ENCODE assay signal across 12 cellular contexts in genomic region chr18:74540689-74541421, GRCh38. TPM values are rescaled to one million over a fixed set of nuclear protein-coding genes. Genes with fewer than 3 reads are reported as not detected.
DNase-seq lines count a peak whose midpoint lies in the region; ATAC-seq lines count a peak whose summit lies in the region.
"Had no signal": no experiment of that assay in that cellular context is flagged by ENCODE, and none has a peak within 500 bp of the region (broad histone marks: within the 10 kb centered on the region; RNA-seq: fewer than 3 reads in every experiment).

No MANE protein-coding gene starts in this region.

- H3K79me1 ChIP-seq in mesenchymal stem cell (replicated peaks; ENCODE audit: low read length, poor library complexity, severe bottlenecking), result no peaks in the 10 kb centered on the region

- H3K14ac ChIP-seq in mesenchymal stem cell (ENCODE audit: low read length in 2 of 2), result peak overlapping the region in 1 of 2 experiments; percentile 63

- no peak for ATAC-seq in HG03159 (IDR thresholded peaks at IDR 0.05; ENCODE audit: unreplicated experiment)

- H3K18ac ChIP-seq in mesenchymal stem cell (ENCODE audit: low read depth in 1 of 2, low read length in 2 of 2), result no peak overlapping the region

- H3K9me3 ChIP-seq in CD8-positive, alpha-beta memory T cell (ENCODE audit: low read length), result no peaks in the 10 kb centered on the region
- no peaks in the 10 kb centered on the region for H3K9me3 ChIP-seq in mesenchymal stem cell (ENCODE audit: control insufficient read depth, low read length)
- H3K9me3 ChIP-seq: adrenal gland had no signal

- H2BK120ac ChIP-seq in mesenchymal stem cell (ENCODE audit: low read depth, low read length), result no peak overlapping the region

- H3K4ac ChIP-seq in mesenchymal stem cell (ENCODE audit: low read depth in 1 of 2, low read length in 2 of 2), result no peak overlapping the region

- H3K9ac ChIP-seq in mesenchymal stem cell (ENCODE audit: low read length), result no peak overlapping the region

- DNase-seq in CD8-positive, alpha-beta memory T cell, result peak in 1 of 5 donors; percentile 15
- DNase-seq in NCI-H1417 treated with DMSO at 0.1 percent for 48 hours (lab: John Stamatoyannopoulos, UW) (peak; percentile 13), mesenchymal stem cell (peak; percentile 26), NOMO-1 treated with DMSO at 0.1 percent for 48 hours (lab: John Stamatoyannopoulos, UW; ENCODE audit: unreplicated experiment) (no peak), SW 1271 (lab: John Stamatoyannopoulos, UW) (no peak)
- no peak for DNase-seq in activated CD8-positive, alpha-beta memory T cell treated with anti-CD3 and anti-CD28 coated beads, Interleukin-2, amount 50 U/mL, for 4 hours
- DNase-seq: DMS153, MM.1S had no signal

- no peak overlapping the region for H2BK12ac ChIP-seq in mesenchymal stem cell (ENCODE audit: low read length in 2 of 2)

- no peak overlapping the region for H3K4me3 ChIP-seq in CD8-positive, alpha-beta memory T cell (ENCODE audit: low read length)
- H3K4me3 ChIP-seq in mesenchymal stem cell (ENCODE audit: insufficient read depth in 1 of 2, low read depth in 1 of 2, low read length in 2 of 2), result no peak overlapping the region
- H3K4me3 ChIP-seq: adrenal gland had no signal

- peak overlapping the region; percentile 39 for H2AFZ ChIP-seq in mesenchymal stem cell (ENCODE audit: low read depth, low read length)

- peaks cover 3 to 25% of the 10 kb centered on the region in 2 donors for H3K27me3 Mint-ChIP-seq in CD8-positive, alpha-beta memory T cell

- peak overlapping the region; percentile 61 for H4K91ac ChIP-seq in mesenchymal stem cell (ENCODE audit: low read length)

- POLR2A ChIA-PET in CD8-positive, alpha-beta memory T cell (lab: Charles Lee), result no interaction called here

- H3K9me3 Mint-ChIP-seq in CD8-positive, alpha-beta memory T cell, result no peaks in the 10 kb centered on the region

- peaks cover 4 to 15% (median 14%) of the 10 kb centered on the region in 3 donors for H3K4me1 Mint-ChIP-seq in CD8-positive, alpha-beta memory T cell

- no peak overlapping the region for H3K27ac ChIP-seq in CD8-positive, alpha-beta memory T cell (ENCODE audit: low read depth, low read length)
- H3K27ac ChIP-seq in cingulate gyrus (ENCODE audit: low read depth, low read length) (peak overlapping the region; percentile 92), mesenchymal stem cell (ENCODE audit: low read length, poor library complexity, severe bottlenecking) (no peak overlapping the region)
- H3K27ac ChIP-seq: adrenal gland had no signal

- no peaks in the 10 kb centered on the region for H3K36me3 ChIP-seq in CD8-positive, alpha-beta memory T cell (ENCODE audit: insufficient read depth, low read length)
- no peaks in the 10 kb centered on the region for H3K36me3 ChIP-seq in mesenchymal stem cell (ENCODE audit: control insufficient read depth in 1 of 2, insufficient read depth in 2 of 2, low read depth in 1 of 2, low read length in 2 of 2)
- H3K36me3 ChIP-seq: adrenal gland had no signal

- no peaks in the 10 kb centered on the region for H3K36me3 Mint-ChIP-seq in CD8-positive, alpha-beta memory T cell

- CTCF ChIA-PET in CD8-positive, alpha-beta memory T cell (lab: Charles Lee), result interaction anchor here (3.5 kb wide), 1 partner anchor 11 kb away, joined by 14 read pairs; no protein-coding TSS in a partner anchor

- no peaks in the 10 kb centered on the region for H3K27me3 ChIP-seq in CD8-positive, alpha-beta memory T cell (ENCODE audit: insufficient read depth, low read length, poor library complexity, severe bottlenecking)
- H3K27me3 ChIP-seq in mesenchymal stem cell (ENCODE audit: control insufficient read depth in 1 of 2, insufficient read depth in 1 of 2, low read length in 2 of 2), result peaks cover 26 to 28% of the 10 kb centered on the region in 2 experiments

- no peak overlapping the region for H2AK5ac ChIP-seq in mesenchymal stem cell (ENCODE audit: low read length, severe bottlenecking)

- WGBS in mesenchymal stem cell, result 63% methylated on average over 20 of the region's 20 CpGs

- no peaks in the 10 kb centered on the region for H3K4me1 ChIP-seq in CD8-positive, alpha-beta memory T cell (ENCODE audit: insufficient read depth, low read length)
- peaks cover 8% of the 10 kb centered on the region for H3K4me1 ChIP-seq in mesenchymal stem cell (ENCODE audit: control insufficient read depth, insufficient read depth, low read depth, low read length)
- H3K4me1 ChIP-seq: adrenal gland had no signal

- H3K23ac ChIP-seq in mesenchymal stem cell (ENCODE audit: low read length in 2 of 2), result no peak overlapping the region

- no peak overlapping the region for H2BK15ac ChIP-seq in mesenchymal stem cell (ENCODE audit: low read depth, poor library complexity, severe bottlenecking)

- no peak overlapping the region for H3K4me2 ChIP-seq in mesenchymal stem cell (ENCODE audit: low read length, poor library complexity, severe bottlenecking)

- peak overlapping the region in 3 of 8 donors; percentile 18 to 75 (median 22) for H3K27ac Mint-ChIP-seq in CD8-positive, alpha-beta memory T cell

- H2BK5ac ChIP-seq in mesenchymal stem cell (ENCODE audit: low read depth, low read length, poor library complexity, severe bottlenecking), result no peak overlapping the region

- no peak overlapping the region for H4K8ac ChIP-seq in mesenchymal stem cell (ENCODE audit: low read length)

- peak overlapping the region in 6 of 7 donors; percentile 17 to 69 (median 40) for H3K4me3 Mint-ChIP-seq in CD8-positive, alpha-beta memory T cell

RNA-seq across cellular contexts. Expression of gene CNDP1, which starts 6.6 kb away (rescaled TPM):
- total RNA-seq in CD8-positive, alpha-beta memory T cell, result under 1 TPM in 1 of 2 experiments, not detected in 1; 0.09 TPM
- not detected for polyA plus RNA-seq in CD8-positive, alpha-beta memory T cell
- 0.04 TPM for polyA plus RNA-seq in mesenchymal stem cell (2013, experiment 1 of 2)
- polyA plus RNA-seq in mesenchymal stem cell (2013, experiment 2 of 2), result 0.01 TPM
- total RNA-seq: adrenal gland; T-helper 1 cell treated with Interleukin-12 subunit alpha and Interleukin-12 subunit beta and Interleukin-4 antibody, amounts not matched to agents 30 ng/mL and 1 ng/mL, for 36 hours had no signal

RNA-seq across cellular contexts. Expression of gene CNDP2, which starts 44.7 kb away (rescaled TPM):
- 100 to 1,000 TPM; 206 to 213 TPM for total RNA-seq in CD8-positive, alpha-beta memory T cell
- polyA plus RNA-seq in CD8-positive, alpha-beta memory T cell, result 121 TPM
- polyA plus RNA-seq in mesenchymal stem cell (2013, experiment 1 of 2), result 77.8 TPM
- 74.3 TPM for polyA plus RNA-seq in mesenchymal stem cell (2013, experiment 2 of 2)

RNA-seq across cellular contexts. Expression of gene ZNF407, which starts 56.8 kb away (rescaled TPM):
- total RNA-seq in CD8-positive, alpha-beta memory T cell, result 10 to 100 TPM; 14.9 to 15.5 TPM
- 4.1 TPM for polyA plus RNA-seq in CD8-positive, alpha-beta memory T cell
- polyA plus RNA-seq in mesenchymal stem cell (2013, experiment 1 of 2), result 3.3 TPM
- 3.2 TPM for polyA plus RNA-seq in mesenchymal stem cell (2013, experiment 2 of 2)

Comparison
In these comparisons a context has a peak if more than half of its experiments do, and no peak if none do; other contexts are left out.
1. DNase-seq: peak in NCI-H1417 treated with DMSO at 0.1 percent for 48 hours (single experiment) and mesenchymal stem cell (single experiment); none in NOMO-1 treated with DMSO at 0.1 percent for 48 hours (single experiment), SW 1271 (0 of 2) and activated CD8-positive, alpha-beta memory T cell treated with anti-CD3 and anti-CD28 coated beads, Interleukin-2, amount 50 U/mL, for 4 hours (single experiment).